Comparison of ENCODE assay signal across 9 cellular contexts in the genomic region with DNA sequence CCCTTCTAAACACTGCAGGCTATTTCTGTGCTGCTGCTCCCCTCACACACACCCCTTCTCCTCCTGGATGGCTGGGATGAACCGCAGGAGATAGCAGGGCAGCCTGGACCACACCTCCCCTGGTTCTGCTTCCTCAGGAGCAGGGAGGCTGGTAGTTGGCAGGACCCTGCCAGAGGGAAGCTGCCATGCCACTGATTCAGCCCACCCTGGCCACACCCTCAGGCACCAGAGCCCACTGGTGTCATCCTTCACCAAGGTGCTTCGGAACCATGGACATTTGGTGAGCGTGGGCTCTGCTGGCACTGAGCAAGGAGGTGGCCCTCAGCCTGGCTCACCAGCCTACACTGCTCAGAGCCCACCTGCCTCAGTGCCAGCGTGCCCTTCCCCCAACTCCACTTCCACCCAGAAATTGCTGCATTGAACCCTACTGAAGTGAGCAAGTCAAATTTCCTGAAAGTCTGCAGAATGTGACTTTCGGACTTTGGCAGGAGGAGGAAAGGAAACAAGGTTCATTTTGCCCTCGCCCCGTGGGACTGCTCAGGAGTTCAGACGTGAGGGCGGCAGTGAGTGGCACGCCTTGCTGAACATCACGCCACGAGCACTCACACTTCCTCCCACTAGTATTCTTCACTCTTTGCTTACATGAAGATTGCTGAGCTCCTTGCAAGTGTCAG. TPM values are rescaled to one million over a fixed set of nuclear protein-coding genes. Genes with fewer than 3 reads are reported as not detected.
DNase-seq lines count a peak whose midpoint lies in the region; ATAC-seq and TF ChIP-seq lines count a peak whose summit lies in the region.
"Had no signal": no experiment of that assay in that cellular context is flagged by ENCODE, and none has a peak within 500 bp of the region (broad histone marks: within the 10 kb centered on the region; RNA-seq: fewer than 3 reads in every experiment).

No MANE protein-coding gene starts in this region.

- no peaks in the 10 kb centered on the region for H3K27me3 ChIP-seq in vagina
- H3K27me3 ChIP-seq in MG63: no peaks in the 10 kb centered on the region

- H3K27ac ChIP-seq in vagina: peak overlapping the region; percentile 47

- H3K4me3 Mint-ChIP-seq in activated naive CD8-positive, alpha-beta T cell treated with anti-CD3 and anti-CD28 coated beads, Interleukin-2, amount 10 ng/mL, durations not matched to agents 7 days and 5 days: no peak overlapping the region
- no peak overlapping the region for H3K4me3 Mint-ChIP-seq in activated naive CD8-positive, alpha-beta T cell treated with anti-CD3 and anti-CD28 coated beads for 36 hours
- H3K4me3 Mint-ChIP-seq in naive thymus-derived CD8-positive, alpha-beta T cell: peak overlapping the region in 8 of 10 donors; percentile 50 to 86 (median 74)
- no peak overlapping the region for H3K4me3 Mint-ChIP-seq in effector memory CD8-positive, alpha-beta T cell

- DNase-seq in activated naive CD8-positive, alpha-beta T cell treated with anti-CD3 and anti-CD28 coated beads, Interleukin-2, amount 10 ng/mL, durations not matched to agents 7 days and 5 days: no peak
- no peak for DNase-seq in activated naive CD8-positive, alpha-beta T cell treated with anti-CD3 and anti-CD28 coated beads for 36 hours
- DNase-seq in naive thymus-derived CD8-positive, alpha-beta T cell: peak in 1 of 10 donors; percentile 15
- DNase-seq in vagina (ENCODE audit: extremely low spot score in 2 of 2): no peak
- DNase-seq in effector memory CD8-positive, alpha-beta T cell: no peak
- DNase-seq in MG63: no peak
- DNase-seq: activated gamma-delta T cell had no signal

- H3K36me3 ChIP-seq in vagina: no peaks in the 10 kb centered on the region
- no peaks in the 10 kb centered on the region for H3K36me3 ChIP-seq in MG63

- H3K27ac Mint-ChIP-seq in activated naive CD8-positive, alpha-beta T cell treated with anti-CD3 and anti-CD28 coated beads, Interleukin-2, amount 10 ng/mL, durations not matched to agents 7 days and 5 days: peak overlapping the region; percentile 45
- H3K27ac Mint-ChIP-seq in activated naive CD8-positive, alpha-beta T cell treated with anti-CD3 and anti-CD28 coated beads for 36 hours: no peak overlapping the region
- peak overlapping the region in 3 of 10 donors; percentile 28 to 54 (median 31) for H3K27ac Mint-ChIP-seq in naive thymus-derived CD8-positive, alpha-beta T cell
- peak overlapping the region in 1 of 2 donors; percentile 44 for H3K27ac Mint-ChIP-seq in effector memory CD8-positive, alpha-beta T cell

- no peak for TF ChIP-seq CTCF in vagina (IDR thresholded peaks at IDR 0.05)

- H3K4me3 ChIP-seq in vagina (peak overlapping the region; percentile 14 to 27), MG63 (no peak overlapping the region)

- H3K9me3 Mint-ChIP-seq in activated naive CD8-positive, alpha-beta T cell treated with anti-CD3 and anti-CD28 coated beads, Interleukin-2, amount 10 ng/mL, durations not matched to agents 7 days and 5 days: no peaks in the 10 kb centered on the region
- H3K9me3 Mint-ChIP-seq in activated naive CD8-positive, alpha-beta T cell treated with anti-CD3 and anti-CD28 coated beads for 36 hours: no peaks in the 10 kb centered on the region
- no peaks in the 10 kb centered on the region for H3K9me3 Mint-ChIP-seq in naive thymus-derived CD8-positive, alpha-beta T cell
- no peaks in the 10 kb centered on the region for H3K9me3 Mint-ChIP-seq in effector memory CD8-positive, alpha-beta T cell

- POLR2A ChIA-PET in activated naive CD8-positive, alpha-beta T cell treated with anti-CD3 and anti-CD28 coated beads, Interleukin-2, amount 10 ng/mL, durations not matched to agents 7 days and 5 days (lab: Charles Lee): no interaction called here
- POLR2A ChIA-PET in naive thymus-derived CD8-positive, alpha-beta T cell (lab: Charles Lee): no interaction called here

- H3K27me3 Mint-ChIP-seq in activated naive CD8-positive, alpha-beta T cell treated with anti-CD3 and anti-CD28 coated beads, Interleukin-2, amount 10 ng/mL, durations not matched to agents 7 days and 5 days: peaks cover 37% of the 10 kb centered on the region
- peaks cover 51% of the 10 kb centered on the region for H3K27me3 Mint-ChIP-seq in activated naive CD8-positive, alpha-beta T cell treated with anti-CD3 and anti-CD28 coated beads for 36 hours
- peaks cover 16 to 49% (median 22%) of the 10 kb centered on the region in 5 donors for H3K27me3 Mint-ChIP-seq in naive thymus-derived CD8-positive, alpha-beta T cell
- H3K27me3 Mint-ChIP-seq in effector memory CD8-positive, alpha-beta T cell: peaks cover 16 to 47% of the 10 kb centered on the region in 2 donors

- ATAC-seq in activated naive CD8-positive, alpha-beta T cell treated with anti-CD3 and anti-CD28 coated beads, Interleukin-2, amount 10 ng/mL, durations not matched to agents 7 days and 5 days (ENCODE audit: low read depth): no peak
- ATAC-seq in esophagus mucosa (peak; percentile 7), GM21619 (IDR thresholded peaks at IDR 0.05; ENCODE audit: unreplicated experiment) (no peak)
- peak in 1 of 2 donors; percentile 69 for ATAC-seq in naive thymus-derived CD8-positive, alpha-beta T cell
- no peak for ATAC-seq in effector memory CD8-positive, alpha-beta T cell (replicated peaks)

- intact Hi-C loops in vagina (cut with DNase I): no loop called here

- no peak for TF ChIP-seq POLR2A in vagina (IDR thresholded peaks at IDR 0.05)

- H3K4me1 ChIP-seq in vagina: peaks cover 43% of the 10 kb centered on the region

- peaks cover 19% of the 10 kb centered on the region for H3K4me1 Mint-ChIP-seq in activated naive CD8-positive, alpha-beta T cell treated with anti-CD3 and anti-CD28 coated beads, Interleukin-2, amount 10 ng/mL, durations not matched to agents 7 days and 5 days
- H3K4me1 Mint-ChIP-seq in activated naive CD8-positive, alpha-beta T cell treated with anti-CD3 and anti-CD28 coated beads for 36 hours: peaks cover 32% of the 10 kb centered on the region
- peaks cover 9 to 36% (median 24%) of the 10 kb centered on the region in 4 donors for H3K4me1 Mint-ChIP-seq in naive thymus-derived CD8-positive, alpha-beta T cell
- peaks cover 4 to 7% of the 10 kb centered on the region in 2 donors for H3K4me1 Mint-ChIP-seq in effector memory CD8-positive, alpha-beta T cell (ENCODE audit: low read depth in 2 of 2)

- H3K36me3 Mint-ChIP-seq in activated naive CD8-positive, alpha-beta T cell treated with anti-CD3 and anti-CD28 coated beads, Interleukin-2, amount 10 ng/mL, durations not matched to agents 7 days and 5 days: no peaks in the 10 kb centered on the region
- H3K36me3 Mint-ChIP-seq in activated naive CD8-positive, alpha-beta T cell treated with anti-CD3 and anti-CD28 coated beads for 36 hours: peaks cover 2% of the 10 kb centered on the region
- no peaks in the 10 kb centered on the region for H3K36me3 Mint-ChIP-seq in naive thymus-derived CD8-positive, alpha-beta T cell
- H3K36me3 Mint-ChIP-seq in effector memory CD8-positive, alpha-beta T cell (ENCODE audit: insufficient read depth): peaks cover 3% of the 10 kb centered on the region

- H3K9me3 ChIP-seq in vagina (no peaks in the 10 kb centered on the region), MG63 (no peaks in the 10 kb centered on the region)

RNA-seq across cellular contexts. Expression of a gene that starts 26.3 kb away (rescaled TPM):
- total RNA-seq in activated naive CD8-positive, alpha-beta T cell treated with anti-CD3 and anti-CD28 coated beads, Interleukin-2, amount 10 ng/mL, durations not matched to agents 7 days and 5 days: 10 to 100 TPM; 20.6 to 24.6 TPM
- 1 to 10 TPM; 5.1 to 5.4 TPM for total RNA-seq in activated naive CD8-positive, alpha-beta T cell treated with anti-CD3 and anti-CD28 coated beads for 36 hours
- 1.5 TPM for total RNA-seq in esophagus mucosa
- 10 to 100 TPM; 17.4 to 19.8 TPM for total RNA-seq in naive thymus-derived CD8-positive, alpha-beta T cell
- polyA plus RNA-seq in naive thymus-derived CD8-positive, alpha-beta T cell: under 1 TPM; 0.12 to 0.44 (median 0.23) TPM
- total RNA-seq in vagina: 2.9 TPM
- 0.20 TPM in 1 of 2 replicates, not detected in the other for total RNA-seq in MG63 (2014; rRNA removed; shearing (Covaris generic); ENCODE audit: low replicate concordance)

RNA-seq across cellular contexts. Expression of a gene that starts 43.4 kb away (rescaled TPM):
- total RNA-seq in activated naive CD8-positive, alpha-beta T cell treated with anti-CD3 and anti-CD28 coated beads, Interleukin-2, amount 10 ng/mL, durations not matched to agents 7 days and 5 days: 100 to 1,000 TPM; 155 to 170 TPM
- 100 to 1,000 TPM; 161 to 169 TPM for total RNA-seq in activated naive CD8-positive, alpha-beta T cell treated with anti-CD3 and anti-CD28 coated beads for 36 hours
- total RNA-seq in esophagus mucosa (99.7 TPM), vagina (409 TPM)
- 100 to 1,000 TPM; 147 to 158 TPM for total RNA-seq in naive thymus-derived CD8-positive, alpha-beta T cell
- 100 to 1,000 TPM; 705 to 855 (median 766) TPM for polyA plus RNA-seq in naive thymus-derived CD8-positive, alpha-beta T cell
- 134 and 205 TPM in 2 replicates for total RNA-seq in MG63 (2014; rRNA removed; shearing (Covaris generic); ENCODE audit: low replicate concordance)

Comparison
In these comparisons a context has a peak if more than half of its experiments do, and no peak if none do; other contexts are left out.
1. H3K4me3 Mint-ChIP-seq: peak in naive thymus-derived CD8-positive, alpha-beta T cell (8 of 10); none in activated naive CD8-positive, alpha-beta T cell treated with anti-CD3 and anti-CD28 coated beads, Interleukin-2, amount 10 ng/mL, durations not matched to agents 7 days and 5 days (single experiment), activated naive CD8-positive, alpha-beta T cell treated with anti-CD3 and anti-CD28 coated beads for 36 hours (single experiment) and effector memory CD8-positive, alpha-beta T cell (0 of 2).